23 cellular contexts compared by ENCODE assay signal in genomic region chr15:46713045-46713444, GRCh38.
A peak's percentile ranks its signal among the peaks of the same experiment; 100 is the strongest.
DNase-seq lines count a peak whose midpoint lies in the region; TF ChIP-seq lines count a peak whose summit lies in the region.
"Had no signal": no experiment of that assay in that cellular context is flagged by ENCODE, and none has a peak within 500 bp of the region (broad histone marks: within the 10 kb centered on the region; RNA-seq: fewer than 3 reads in every experiment).

No MANE protein-coding gene starts in this region.

- H3K18ac ChIP-seq in mesenchymal stem cell (ENCODE audit: low read depth in 1 of 2, low read length in 2 of 2) = no peak overlapping the region
- H3K18ac ChIP-seq in trophoblast cell (ENCODE audit: low read length) = no peak overlapping the region

- no peaks in the 10 kb centered on the region for H4K20me1 ChIP-seq in KMS-11 (ENCODE audit: insufficient read depth)
- H4K20me1 ChIP-seq: BLaER1 had no signal

- DNase-seq in ELF-1 (ENCODE audit: low read depth, low spot score) = peak; percentile 1
- DNase-seq in mesenchymal stem cell = peak; percentile 10
- DNase-seq in trophoblast cell = no peak
- no peak for DNase-seq in AG08395 (ENCODE audit: low spot score)
- no peak for DNase-seq in stimulated activated CD4-positive, alpha-beta T cell treated with anti-CD3 and anti-CD28 coated beads, Interleukin-4, amount 100 ng/mL, for 24 hours
- no peak for DNase-seq in NCI-H2107 treated with DMSO at 0.1 percent for 48 hours (lab: John Stamatoyannopoulos, UW; ENCODE audit: unreplicated experiment)
- DNase-seq in activated gamma-delta T cell (lab: John Stamatoyannopoulos, UW) = no peak
- DNase-seq: 8988T; ACHN; Caco-2; CD4-positive, CD25-positive, alpha-beta regulatory T cell; CD8-positive, alpha-beta T cell; DMS153; DND-41; GDM1; HFFc6 had no signal

- H3K23ac ChIP-seq in mesenchymal stem cell (ENCODE audit: low read length in 2 of 2) (no peak overlapping the region), trophoblast cell (ENCODE audit: low read length) (no peak overlapping the region)

- H3K4me2 ChIP-seq in KMS-11 (peak overlapping the region; percentile 37), mesenchymal stem cell (ENCODE audit: low read length, poor library complexity, severe bottlenecking) (no peak overlapping the region), trophoblast cell (ENCODE audit: low read length) (no peak overlapping the region)
- H3K4me2 ChIP-seq: A549, BLaER1, GM23338 had no signal

- H2BK5ac ChIP-seq in mesenchymal stem cell (ENCODE audit: low read depth, low read length, poor library complexity, severe bottlenecking) = no peak overlapping the region
- no peak overlapping the region for H2BK5ac ChIP-seq in trophoblast cell (ENCODE audit: low read depth, low read length, poor library complexity)

- H2AK5ac ChIP-seq in mesenchymal stem cell (ENCODE audit: low read length, severe bottlenecking) = no peak overlapping the region
- H2AK5ac ChIP-seq in trophoblast cell (ENCODE audit: low read length) = peak overlapping the region; percentile 4

- H3K36me3 ChIP-seq in KMS-11 (ENCODE audit: insufficient read depth) = no peaks in the 10 kb centered on the region
- H3K36me3 ChIP-seq in mesenchymal stem cell (ENCODE audit: control insufficient read depth in 1 of 2, insufficient read depth in 2 of 2, low read depth in 1 of 2, low read length in 2 of 2) = no peaks in the 10 kb centered on the region
- no peaks in the 10 kb centered on the region for H3K36me3 ChIP-seq in trophoblast cell (ENCODE audit: control insufficient read depth in 1 of 2, insufficient read depth in 2 of 2, low read length in 2 of 2)
- H3K36me3 ChIP-seq: BLaER1, HAP-1 had no signal

- H2AFZ ChIP-seq in KMS-11 (ENCODE audit: low read depth) (peak overlapping the region; percentile 35; the same call in 1 of the 2 replicates), mesenchymal stem cell (ENCODE audit: low read depth, low read length) (no peak overlapping the region), trophoblast cell (ENCODE audit: insufficient read depth, low read length, poor library complexity) (no peak overlapping the region)
- H2AFZ ChIP-seq: GM23338 had no signal

- H2BK12ac ChIP-seq in mesenchymal stem cell (ENCODE audit: low read length in 2 of 2) = no peak overlapping the region
- H2BK12ac ChIP-seq in trophoblast cell (ENCODE audit: low read length) = no peak overlapping the region

- peaks cover 9% of the 10 kb centered on the region for H3K9me3 ChIP-seq in mesenchymal stem cell (ENCODE audit: control insufficient read depth, low read length)
- no peaks in the 10 kb centered on the region for H3K9me3 ChIP-seq in trophoblast cell (ENCODE audit: insufficient read depth, low read depth, low read length)
- H3K9me3 ChIP-seq: A549, BLaER1, Caco-2, HAP-1 had no signal

- no peak overlapping the region for H2BK15ac ChIP-seq in mesenchymal stem cell (ENCODE audit: low read depth, poor library complexity, severe bottlenecking)

- H2BK120ac ChIP-seq in mesenchymal stem cell (ENCODE audit: low read depth, low read length) (no peak overlapping the region), trophoblast cell (ENCODE audit: insufficient read depth, low read length, poor library complexity) (no peak overlapping the region)

- 44% methylated on average over 1 of the region's 2 CpGs for WGBS in mesenchymal stem cell
- WGBS in trophoblast cell (ENCODE audit: extremely low coverage, insufficient coverage, insufficient read length) = no CpG with 5 or more reads among the region's 2 CpGs

- no peak overlapping the region for H3K4me3 ChIP-seq in KMS-11 (IDR thresholded peaks at IDR 0.05; ENCODE audit: insufficient read depth, low read depth, low read length)
- H3K4me3 ChIP-seq in mesenchymal stem cell (ENCODE audit: insufficient read depth in 1 of 2, low read depth in 1 of 2, low read length in 2 of 2) = no peak overlapping the region
- no peak overlapping the region for H3K4me3 ChIP-seq in trophoblast cell (ENCODE audit: low read depth, low read length)
- H3K4me3 ChIP-seq: A549, BLaER1, GM12878, GM23338, HAP-1 had no signal

- H4K8ac ChIP-seq in mesenchymal stem cell (ENCODE audit: low read length) (no peak overlapping the region), trophoblast cell (ENCODE audit: low read depth, low read length) (no peak overlapping the region)

- no peaks in the 10 kb centered on the region for H3K79me1 ChIP-seq in mesenchymal stem cell (replicated peaks; ENCODE audit: low read length, poor library complexity, severe bottlenecking)
- peaks cover 2% of the 10 kb centered on the region for H3K79me1 ChIP-seq in trophoblast cell (ENCODE audit: low read length)

- H3K9ac ChIP-seq in KMS-11 = peak overlapping the region; percentile 33; the same call in 1 of the 2 replicates
- H3K9ac ChIP-seq in mesenchymal stem cell (ENCODE audit: low read length) = no peak overlapping the region
- H3K9ac ChIP-seq in trophoblast cell (ENCODE audit: low read length) = no peak overlapping the region
- H3K9ac ChIP-seq: BLaER1 had no signal

- H3K4ac ChIP-seq in mesenchymal stem cell (ENCODE audit: low read depth in 1 of 2, low read length in 2 of 2) = no peak overlapping the region
- H3K4ac ChIP-seq in trophoblast cell (ENCODE audit: low read depth, low read length) = no peak overlapping the region

- no peak for TF ChIP-seq CTCF in KMS-11 (conservative IDR thresholded peaks at IDR 0.05; ENCODE audit: low read depth, low read length)

- H4K12ac ChIP-seq in trophoblast cell (ENCODE audit: low read depth, low read length) = no peak overlapping the region

- no peaks in the 10 kb centered on the region for H3K27me3 ChIP-seq in KMS-11 (ENCODE audit: insufficient read depth, low read depth)
- H3K27me3 ChIP-seq in mesenchymal stem cell (ENCODE audit: control insufficient read depth in 1 of 2, insufficient read depth in 1 of 2, low read length in 2 of 2) = no peaks in the 10 kb centered on the region
- no peaks in the 10 kb centered on the region for H3K27me3 ChIP-seq in trophoblast cell (ENCODE audit: insufficient read depth, low read length)
- H3K27me3 ChIP-seq: BLaER1 had no signal

- H3K27ac ChIP-seq in KMS-11 (peak overlapping the region; percentile 97), mesenchymal stem cell (ENCODE audit: low read length, poor library complexity, severe bottlenecking) (no peak overlapping the region), trophoblast cell (ENCODE audit: low read depth, low read length) (no peak overlapping the region)
- H3K27ac ChIP-seq: A549, BLaER1, C4-2B had no signal

- H3K79me2 ChIP-seq in KMS-11 (ENCODE audit: insufficient read depth, low read depth) (no peaks in the 10 kb centered on the region), trophoblast cell (ENCODE audit: control insufficient read depth, insufficient read depth, low read length, poor library complexity) (no peaks in the 10 kb centered on the region)

- H4K91ac ChIP-seq in mesenchymal stem cell (ENCODE audit: low read length) (no peak overlapping the region), trophoblast cell (ENCODE audit: low read depth, low read length) (no peak overlapping the region)

- H3K14ac ChIP-seq in mesenchymal stem cell (ENCODE audit: low read length in 2 of 2) = no peak overlapping the region
- no peak overlapping the region for H3K14ac ChIP-seq in trophoblast cell (ENCODE audit: low read length)

- H3K4me1 ChIP-seq in KMS-11 (ENCODE audit: low read depth, poor library complexity, severe bottlenecking) (peaks cover 99% of the 10 kb centered on the region), mesenchymal stem cell (ENCODE audit: control insufficient read depth, insufficient read depth, low read depth, low read length) (no peaks in the 10 kb centered on the region), trophoblast cell (ENCODE audit: control insufficient read depth in 1 of 2, insufficient read depth in 2 of 2, low read length in 2 of 2) (peaks cover 2 to 5% of the 10 kb centered on the region in 2 experiments)
- H3K4me1 ChIP-seq: A549, BLaER1, Caco-2, HAP-1 had no signal

Comparison
In these comparisons a context has a peak if more than half of its experiments do, and no peak if none do; other contexts are left out.
1. DNase-seq: peak in ELF-1 (single experiment) and mesenchymal stem cell (single experiment); none in trophoblast cell (0 of 2), AG08395 (single experiment), stimulated activated CD4-positive, alpha-beta T cell treated with anti-CD3 and anti-CD28 coated beads, Interleukin-4, amount 100 ng/mL, for 24 hours (single experiment), NCI-H2107 treated with DMSO at 0.1 percent for 48 hours (single experiment) and activated gamma-delta T cell (single experiment).